In the genomic region with DNA sequence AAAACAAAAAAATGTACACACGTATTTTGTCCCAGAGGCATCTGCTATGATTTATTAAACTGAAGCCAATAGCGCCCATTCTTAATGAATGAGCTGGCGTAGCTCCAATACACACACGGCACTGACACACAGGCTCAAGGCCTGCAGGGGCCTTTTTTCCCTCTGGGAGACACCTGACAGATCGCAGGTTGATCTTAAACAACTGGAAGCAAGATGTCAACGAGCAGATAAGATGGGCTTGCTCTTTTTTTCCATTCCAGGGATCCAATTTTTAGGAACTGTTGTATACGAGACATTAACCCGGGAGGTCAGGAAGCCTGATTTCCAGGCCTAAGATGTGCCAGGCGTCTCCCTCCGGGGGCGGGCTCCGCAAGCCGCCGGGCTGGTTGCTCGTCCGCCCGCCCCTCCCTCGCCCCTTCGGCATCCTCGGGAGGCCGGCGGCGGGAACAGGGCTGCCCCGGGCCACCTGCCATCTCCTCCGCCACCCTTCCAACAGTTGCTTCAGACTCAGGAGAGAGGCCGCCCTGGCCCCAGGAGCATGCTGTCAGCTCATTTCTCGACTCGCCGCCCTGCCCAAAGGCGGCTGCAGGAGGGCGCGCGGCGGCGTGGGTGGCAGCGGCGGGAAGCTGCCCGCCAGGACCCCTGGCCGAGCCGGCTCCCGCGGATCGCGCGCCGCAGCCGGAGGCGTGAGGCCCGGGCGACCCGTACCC, we compare ENCODE assay signal across 8 cellular contexts. TPM values are rescaled to one million over a fixed set of nuclear protein-coding genes. Genes with fewer than 3 reads are reported as not detected.
DNase-seq lines count a peak whose midpoint lies in the region; ATAC-seq and TF ChIP-seq lines count a peak whose summit lies in the region.

No MANE protein-coding gene starts in this region.

- H3K4me3 ChIP-seq in PC-3 (ENCODE audit: low read length) (peak overlapping the region; percentile 91), heart left ventricle (peak overlapping the region; percentile 40 to 92 (median 80))

- H3K9ac ChIP-seq in PC-3 (ENCODE audit: low read length) = peak overlapping the region; percentile 73

- ATAC-seq in GM19452 (IDR thresholded peaks at IDR 0.05; ENCODE audit: unreplicated experiment) (peak; percentile 5), HG03521 (IDR thresholded peaks at IDR 0.05; ENCODE audit: unreplicated experiment) (peak; percentile 2), PC-3 (peak; percentile 18), heart left ventricle (peak in 1 of 4 donors; percentile 4)

- H3K4me1 ChIP-seq in PC-3 (ENCODE audit: insufficient read depth, low read length) (peaks cover 24% of the 10 kb centered on the region), heart left ventricle (peaks cover 0 to 48% (median 21%) of the 10 kb centered on the region in 12 donors)

- no peak for TF ChIP-seq POLR2A in heart left ventricle (IDR thresholded peaks at IDR 0.05)

- peak overlapping the region; percentile 95 for H3K4me2 ChIP-seq in PC-3 (ENCODE audit: low read length)

- intact Hi-C loops in PC-3 (cut with micrococcal nuclease) (loop anchor here (2.0 to 10.0 kb wide), 3 partner anchors 111 to 357 kb away; a partner anchor contains a TSS), heart left ventricle (cut with DNase I) (loop anchor here in 3 of 10 donors (5.0 to 10.0 kb wide), 3 partner anchors 61 to 111 kb away; a partner anchor contains a TSS), posterior cingulate gyrus (cut with DNase I) (loop anchor here (10.0 kb wide), 2 partner anchors 63 to 237 kb away; no protein-coding TSS in a partner anchor)

- POLR2A ChIA-PET in PC-3 (lab: Charles Lee; ENCODE audit: unreplicated experiment) = no interaction called here

- H3K9me2 ChIP-seq in PC-3 (replicated peaks; ENCODE audit: low read length) = no peaks in the 10 kb centered on the region

- H3K79me2 ChIP-seq in PC-3 (ENCODE audit: low read length) = peaks cover 73% of the 10 kb centered on the region

- 2 to 11% (median 4%) methylated on average over 10 to 51 of the region's 51 CpGs for WGBS in heart left ventricle, 4 donors

- CTCF ChIA-PET in PC-3 (lab: Charles Lee) = interaction anchor here (1.2 kb wide), 1 partner anchor 180 kb away, joined by 3 read pairs; no protein-coding TSS in a partner anchor

- no TSS peak for BruUV-seq in PC-3 (replicated peaks; lab: Mats Ljungman, UMichigan)

- TF ChIP-seq CTCF in PC-3 (conservative IDR thresholded peaks at IDR 0.05; ENCODE audit: low read depth, low read length) (no peak), heart left ventricle (IDR thresholded peaks at IDR 0.05) (no peak)

- H3K9me3 ChIP-seq in PC-3 (ENCODE audit: low read length) = no peaks in the 10 kb centered on the region
- no peaks in the 10 kb centered on the region for H3K9me3 ChIP-seq in heart left ventricle

- DNase-seq in CD1c-positive myeloid dendritic cell (ENCODE audit: extremely low spot score) (peak; percentile 25), PC-3 (peak; percentile 57), heart left ventricle (peak; percentile 27 to 67 (median 50)), posterior cingulate gyrus (peak in 8 of 10 donors; percentile 11 to 86 (median 32)), NCI-H187 (lab: John Stamatoyannopoulos, UW) (no peak)
- DNase-seq in activated effector memory CD4-positive, alpha-beta T cell treated with anti-CD3 and anti-CD28 coated beads, Interleukin-2, amount 50 U/mL, for 16 hours = peak; percentile 78

- no peaks in the 10 kb centered on the region; the same call in 1 of the 2 replicates for H4K20me1 ChIP-seq in PC-3 (ENCODE audit: low read length)

- no peaks in the 10 kb centered on the region for H3F3A ChIP-seq in PC-3 (ENCODE audit: low read length, unreplicated experiment)

- H3K27ac ChIP-seq in PC-3 (ENCODE audit: low read length) = no peak overlapping the region
- peak overlapping the region; percentile 71 to 88 (median 80) for H3K27ac ChIP-seq in heart left ventricle

- H3K27me3 ChIP-seq in PC-3 (ENCODE audit: low read length) (no peaks in the 10 kb centered on the region), heart left ventricle (no peaks in the 10 kb centered on the region)

- H3K36me3 ChIP-seq in PC-3 (ENCODE audit: low read depth, low read length) (peaks cover 22% of the 10 kb centered on the region), heart left ventricle (peaks cover 0 to 29% (median 9%) of the 10 kb centered on the region in 9 donors)

- H2AFZ ChIP-seq in PC-3 (ENCODE audit: low read length) = peak overlapping the region; percentile 74

RNA-seq across cellular contexts. Expression of a gene that starts 0.7 kb away (rescaled TPM):
- total RNA-seq in PC-3 (2014; rRNA removed) (17.0 and 20.2 TPM in 2 replicates), heart left ventricle (1 to 10 TPM; 5.8 to 9.6 (median 6.9) TPM)
- 1 to 10 TPM; 3.7 to 8.0 TPM for polyA plus RNA-seq in heart left ventricle

RNA-seq across cellular contexts. Expression of a gene that starts 1.0 kb away (rescaled TPM):
- total RNA-seq in PC-3 (2014; rRNA removed) = 29.4 and 30.6 TPM in 2 replicates
- 10 to 100 TPM; 16.3 to 24.8 (median 22.0) TPM for total RNA-seq in heart left ventricle
- polyA plus RNA-seq in heart left ventricle = 10 to 100 TPM; 24.5 to 49.7 TPM

Comparison
In these comparisons a context has a peak if more than half of its experiments do, and no peak if none do; other contexts are left out.
1. DNase-seq: peak in CD1c-positive myeloid dendritic cell (single experiment), PC-3 (single experiment), activated effector memory CD4-positive, alpha-beta T cell treated with anti-CD3 and anti-CD28 coated beads, Interleukin-2, amount 50 U/mL, for 16 hours (single experiment), heart left ventricle (5 of 5) and posterior cingulate gyrus (8 of 10); none in NCI-H187 (0 of 2).